Comparison of ENCODE assay signal across 9 cellular contexts in genomic region chr9:104780796-104781395, GRCh38. TPM values are rescaled to one million over a fixed set of nuclear protein-coding genes. Genes with fewer than 3 reads are reported as not detected.
DNase-seq lines count a peak whose midpoint lies in the region; ATAC-seq, FAIRE-seq and TF ChIP-seq lines count a peak whose summit lies in the region.
"Had no signal": no experiment of that assay in that cellular context is flagged by ENCODE, and none has a peak within 500 bp of the region (broad histone marks: within the 10 kb centered on the region; RNA-seq: fewer than 3 reads in every experiment).

No MANE protein-coding gene starts in this region.

- H3K9me3 Mint-ChIP-seq in activated CD8-positive, alpha-beta memory T cell treated with anti-CD3 and anti-CD28 coated beads, Interleukin-2, amount 10 ng/mL, durations not matched to agents 7 days and 5 days (ENCODE audit: low read depth) = no peaks in the 10 kb centered on the region

- H3K27ac Mint-ChIP-seq in activated CD8-positive, alpha-beta memory T cell treated with anti-CD3 and anti-CD28 coated beads, Interleukin-2, amount 10 ng/mL, durations not matched to agents 7 days and 5 days = no peak overlapping the region

- H3K27ac ChIP-seq in coronary artery = no peak overlapping the region
- H3K27ac ChIP-seq: BLaER1 had no signal

- no peak for TF ChIP-seq CTCF in coronary artery (IDR thresholded peaks at IDR 0.05)

- H3K27me3 Mint-ChIP-seq in activated CD8-positive, alpha-beta memory T cell treated with anti-CD3 and anti-CD28 coated beads, Interleukin-2, amount 10 ng/mL, durations not matched to agents 7 days and 5 days = peaks cover 6% of the 10 kb centered on the region

- no peak overlapping the region for H3K4me3 ChIP-seq in coronary artery
- H3K4me3 ChIP-seq: BLaER1 had no signal

- no peak overlapping the region for H3K4me3 Mint-ChIP-seq in activated CD8-positive, alpha-beta memory T cell treated with anti-CD3 and anti-CD28 coated beads, Interleukin-2, amount 10 ng/mL, durations not matched to agents 7 days and 5 days

- peaks cover 4% of the 10 kb centered on the region for H3K4me1 Mint-ChIP-seq in activated CD8-positive, alpha-beta memory T cell treated with anti-CD3 and anti-CD28 coated beads, Interleukin-2, amount 10 ng/mL, durations not matched to agents 7 days and 5 days

- CTCF ChIA-PET in activated CD8-positive, alpha-beta memory T cell treated with anti-CD3 and anti-CD28 coated beads, Interleukin-2, amount 10 ng/mL, durations not matched to agents 7 days and 5 days (lab: Charles Lee) = interaction anchor here (0.9 to 1.3 kb wide), 2 partner anchors 82 to 374 kb away, joined by 3 to 6 read pairs; no protein-coding TSS in a partner anchor

- DNase-seq in DMS153 treated with DMSO at 0.1 percent for 48 hours (lab: John Stamatoyannopoulos, UW; ENCODE audit: unreplicated experiment) (peak; percentile 9), DMS153 (lab: John Stamatoyannopoulos, UW) (no peak), RKO (ENCODE audit: low spot score) (peak; percentile 80), frontal cortex (ENCODE audit: low spot score in 2 of 2) (no peak), coronary artery (ENCODE audit: low spot score) (no peak), HK-2 (ENCODE audit: unreplicated experiment) (no peak)
- no peak for DNase-seq in activated CD8-positive, alpha-beta memory T cell treated with anti-CD3 and anti-CD28 coated beads, Interleukin-2, amount 10 ng/mL, durations not matched to agents 7 days and 5 days

- H3K36me3 Mint-ChIP-seq in activated CD8-positive, alpha-beta memory T cell treated with anti-CD3 and anti-CD28 coated beads, Interleukin-2, amount 10 ng/mL, durations not matched to agents 7 days and 5 days = no peaks in the 10 kb centered on the region

- FAIRE-seq in frontal cortex (lab: Jason Lieb, UNC) = peak; percentile 76

- peak; percentile 46 for ATAC-seq in HG03103 (IDR thresholded peaks at IDR 0.05; ENCODE audit: low read depth, unreplicated experiment)
- no peak for ATAC-seq in activated CD8-positive, alpha-beta memory T cell treated with anti-CD3 and anti-CD28 coated beads, Interleukin-2, amount 10 ng/mL, durations not matched to agents 7 days and 5 days

RNA-seq across cellular contexts. Expression of gene NIPSNAP3B, which starts 17.0 kb away (rescaled TPM):
- 13.5 TPM for total RNA-seq in frontal cortex
- total RNA-seq in activated CD8-positive, alpha-beta memory T cell treated with anti-CD3 and anti-CD28 coated beads, Interleukin-2, amount 10 ng/mL, durations not matched to agents 7 days and 5 days = 1 to 10 TPM in 1 of 2 experiments, under 1 TPM in 1; 0.91 to 1.1 TPM

RNA-seq across cellular contexts. Expression of gene NIPSNAP3A, which starts 33.4 kb away (rescaled TPM):
- 107 TPM for total RNA-seq in frontal cortex
- total RNA-seq in activated CD8-positive, alpha-beta memory T cell treated with anti-CD3 and anti-CD28 coated beads, Interleukin-2, amount 10 ng/mL, durations not matched to agents 7 days and 5 days = 10 to 100 TPM; 14.1 to 16.2 TPM

Comparison
In these comparisons a context has a peak if more than half of its experiments do, and no peak if none do; other contexts are left out.
1. DNase-seq: peak in DMS153 treated with DMSO at 0.1 percent for 48 hours (single experiment) and RKO (single experiment); none in DMS153 (single experiment), frontal cortex (0 of 2), coronary artery (single experiment), activated CD8-positive, alpha-beta memory T cell treated with anti-CD3 and anti-CD28 coated beads, Interleukin-2, amount 10 ng/mL, durations not matched to agents 7 days and 5 days (single experiment) and HK-2 (single experiment).